Comparison of ENCODE assay signal across 1 cellular context in the genomic region with DNA sequence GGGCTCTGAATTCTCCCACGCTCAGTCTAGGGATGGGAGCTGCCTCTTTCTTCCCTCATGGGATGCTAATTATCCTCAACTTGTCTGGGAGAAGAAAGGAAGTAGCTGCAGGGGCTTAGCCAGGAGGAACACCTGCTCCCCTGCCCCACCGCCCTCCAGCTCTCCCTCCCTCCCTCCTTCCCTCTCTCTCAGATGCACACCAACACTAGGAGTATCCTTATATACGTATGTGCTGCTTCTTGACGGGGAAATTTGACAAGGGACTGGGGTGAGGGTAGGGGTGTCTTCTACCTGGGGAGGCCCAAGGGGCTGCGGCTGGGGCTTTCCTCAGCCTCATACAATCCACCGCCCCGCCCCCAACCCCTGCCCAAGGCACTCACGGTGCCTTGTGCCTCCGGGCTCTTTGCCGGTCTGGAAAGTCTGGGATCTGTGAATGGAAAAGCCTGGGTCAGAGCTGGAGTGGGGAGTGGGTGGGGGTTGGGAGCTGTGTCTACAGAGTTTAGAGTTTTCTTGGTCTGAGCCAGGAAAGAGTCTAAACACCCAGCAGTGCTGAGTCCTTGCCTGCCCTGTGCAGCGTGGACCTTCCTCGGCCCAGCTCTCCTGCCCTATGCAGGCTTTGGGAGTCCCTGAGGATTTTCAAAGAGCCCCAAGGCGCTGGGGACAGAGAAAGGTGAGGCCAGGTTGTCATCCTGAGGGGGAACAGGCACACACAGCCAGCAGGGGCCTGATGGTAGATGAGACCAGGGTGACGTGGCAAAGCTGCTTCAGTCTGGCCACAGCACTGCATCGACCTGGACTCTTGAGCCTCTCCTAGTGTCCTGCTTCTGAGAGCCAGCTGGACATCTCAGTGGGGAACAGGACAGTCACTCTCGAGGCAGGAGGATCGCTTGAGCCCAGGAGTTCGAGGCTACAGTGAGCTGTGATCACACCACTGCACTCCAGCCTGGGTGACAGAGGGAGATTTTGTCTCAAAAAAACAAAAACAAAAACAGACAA.
A peak's percentile ranks its signal among the peaks of the same experiment; 100 is the strongest.
TF ChIP-seq lines count a peak whose summit lies in the region.

No MANE protein-coding gene starts in this region.

TF ChIP-seq in HepG2, 621 proteins besides CTCF, POLR2A, EP300 and RAD21 (continued from another document and continues in another):
- TF ChIP-seq U2AF2 (IDR thresholded peaks at IDR 0.05; ENCODE audit: low read depth, low read length) (no peak), ZNF484 (CRISPR knock-in tag; IDR thresholded peaks at IDR 0.05; ENCODE audit: borderline replicate concordance, low read depth) (no peak), ZNF460 (CRISPR knock-in tag; IDR thresholded peaks at IDR 0.05; ENCODE audit: borderline replicate concordance) (no peak), ZBTB21 (CRISPR knock-in tag; IDR thresholded peaks at IDR 0.05) (no peak), MTF2 (CRISPR knock-in tag; IDR thresholded peaks at IDR 0.05; ENCODE audit: borderline replicate concordance) (no peak), RXRA (CRISPR knock-in tag; IDR thresholded peaks at IDR 0.05) (0 out of 2 replicates have a peak, but pooled peaks have one; percentile 28), ZNF563 (CRISPR knock-in tag; IDR thresholded peaks at IDR 0.05) (peak; percentile 56; the same call in 1 of the 2 replicates), ZZZ3 (CRISPR knock-in tag; IDR thresholded peaks at IDR 0.05; ENCODE audit: borderline replicate concordance) (no peak), ZBTB38 (CRISPR knock-in tag; IDR thresholded peaks at IDR 0.05) (peak; percentile 64; the same call in 1 of the 2 replicates), MATR3 (CRISPR knock-in tag; IDR thresholded peaks at IDR 0.05) (0 out of 2 replicates have a peak, but pooled peaks have one; percentile 7), SRF (IDR thresholded peaks at IDR 0.05; ENCODE audit: low read depth, low read length) (no peak), MXI1 (IDR thresholded peaks at IDR 0.05; ENCODE audit: borderline replicate concordance, low read depth, low read length) (0 out of 3 replicates have a peak, but pooled peaks have one; percentile 23), ZFX (CRISPR knock-in tag; IDR thresholded peaks at IDR 0.05; ENCODE audit: low read depth) (peak; percentile 82), MBNL3 (CRISPR knock-in tag; conservative IDR thresholded peaks at IDR 0.05) (no peak), PRPF4 (IDR thresholded peaks at IDR 0.05; ENCODE audit: low read depth, low read length, poor library complexity, severe bottlenecking) (no peak), HNRNPUL1 (IDR thresholded peaks at IDR 0.05; ENCODE audit: low read depth, low read length) (no peak), NFIC (IDR thresholded peaks at IDR 0.05; ENCODE audit: low read length) (no peak), NFRKB (IDR thresholded peaks at IDR 0.05) (no peak), HINFP (CRISPR knock-in tag; IDR thresholded peaks at IDR 0.05; ENCODE audit: low read depth) (no peak), ZNF282 (IDR thresholded peaks at IDR 0.05; ENCODE audit: partially characterized antibody) (no peak), MYC (CRISPR knock-in tag; IDR thresholded peaks at IDR 0.05; ENCODE audit: borderline replicate concordance) (peak; percentile 28; the same call in 1 of the 2 replicates), NRL (CRISPR knock-in tag; IDR thresholded peaks at IDR 0.05; ENCODE audit: borderline replicate concordance) (peak; percentile 56), ZSCAN25 (CRISPR knock-in tag; IDR thresholded peaks at IDR 0.05) (peak; percentile 42; the same call in 1 of the 2 replicates), ETV6 (CRISPR knock-in tag; conservative IDR thresholded peaks at IDR 0.05) (peak; percentile 69; the same call in 1 of the 2 replicates), HOXA3 (CRISPR knock-in tag; IDR thresholded peaks at IDR 0.05) (peak; percentile 48; the same call in 1 of the 2 replicates), UBTF (CRISPR knock-in tag; IDR thresholded peaks at IDR 0.05) (peak; percentile 54), TRIM24 (CRISPR knock-in tag; IDR thresholded peaks at IDR 0.05) (no peak), ZBTB8A (CRISPR knock-in tag; IDR thresholded peaks at IDR 0.05; ENCODE audit: borderline replicate concordance, low read depth) (no peak), ELF3 (CRISPR knock-in tag; IDR thresholded peaks at IDR 0.05) (peak; percentile 50; the same call in 1 of the 2 replicates), ZNF3 (CRISPR knock-in tag; IDR thresholded peaks at IDR 0.05) (no peak), XBP1 (CRISPR knock-in tag; IDR thresholded peaks at IDR 0.05) (peak; percentile 97), ZNF709 (CRISPR knock-in tag; IDR thresholded peaks at IDR 0.05) (no peak), SPEN (CRISPR knock-in tag; IDR thresholded peaks at IDR 0.05; ENCODE audit: low read depth) (peak; percentile 12; the same call in 1 of the 2 replicates), AKNA (CRISPR knock-in tag; IDR thresholded peaks at IDR 0.05; ENCODE audit: borderline replicate concordance) (no peak), POLR2G (IDR thresholded peaks at IDR 0.05; ENCODE audit: low read depth, low read length) (peak; percentile 42; the same call in 1 of the 2 replicates), ZNF792 (CRISPR knock-in tag; IDR thresholded peaks at IDR 0.05) (peak; percentile 49; the same call in 1 of the 2 replicates), ZFP36 (IDR thresholded peaks at IDR 0.05; ENCODE audit: borderline replicate concordance, low read depth, low read length, partially characterized antibody) (no peak), KMT2B (CRISPR knock-in tag; IDR thresholded peaks at IDR 0.05) (no peak)
- TF ChIP-seq, protein P1, sequence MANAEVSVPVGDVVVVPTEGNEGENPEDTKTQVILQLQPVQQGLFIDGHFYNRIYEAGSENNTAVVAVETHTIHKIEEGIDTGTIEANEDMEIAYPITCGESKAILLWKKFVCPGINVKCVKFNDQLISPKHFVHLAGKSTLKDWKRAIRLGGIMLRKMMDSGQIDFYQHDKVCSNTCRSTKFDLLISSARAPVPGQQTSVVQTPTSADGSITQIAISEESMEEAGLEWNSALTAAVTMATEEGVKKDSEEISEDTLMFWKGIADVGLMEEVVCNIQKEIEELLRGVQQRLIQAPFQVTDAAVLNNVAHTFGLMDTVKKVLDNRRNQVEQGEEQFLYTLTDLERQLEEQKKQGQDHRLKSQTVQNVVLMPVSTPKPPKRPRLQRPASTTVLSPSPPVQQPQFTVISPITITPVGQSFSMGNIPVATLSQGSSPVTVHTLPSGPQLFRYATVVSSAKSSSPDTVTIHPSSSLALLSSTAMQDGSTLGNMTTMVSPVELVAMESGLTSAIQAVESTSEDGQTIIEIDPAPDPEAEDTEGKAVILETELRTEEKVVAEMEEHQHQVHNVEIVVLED (CRISPR knock-in tag; IDR thresholded peaks at IDR 0.05; ENCODE audit: borderline replicate concordance), result peak; percentile 14
- TF ChIP-seq, protein P2, sequence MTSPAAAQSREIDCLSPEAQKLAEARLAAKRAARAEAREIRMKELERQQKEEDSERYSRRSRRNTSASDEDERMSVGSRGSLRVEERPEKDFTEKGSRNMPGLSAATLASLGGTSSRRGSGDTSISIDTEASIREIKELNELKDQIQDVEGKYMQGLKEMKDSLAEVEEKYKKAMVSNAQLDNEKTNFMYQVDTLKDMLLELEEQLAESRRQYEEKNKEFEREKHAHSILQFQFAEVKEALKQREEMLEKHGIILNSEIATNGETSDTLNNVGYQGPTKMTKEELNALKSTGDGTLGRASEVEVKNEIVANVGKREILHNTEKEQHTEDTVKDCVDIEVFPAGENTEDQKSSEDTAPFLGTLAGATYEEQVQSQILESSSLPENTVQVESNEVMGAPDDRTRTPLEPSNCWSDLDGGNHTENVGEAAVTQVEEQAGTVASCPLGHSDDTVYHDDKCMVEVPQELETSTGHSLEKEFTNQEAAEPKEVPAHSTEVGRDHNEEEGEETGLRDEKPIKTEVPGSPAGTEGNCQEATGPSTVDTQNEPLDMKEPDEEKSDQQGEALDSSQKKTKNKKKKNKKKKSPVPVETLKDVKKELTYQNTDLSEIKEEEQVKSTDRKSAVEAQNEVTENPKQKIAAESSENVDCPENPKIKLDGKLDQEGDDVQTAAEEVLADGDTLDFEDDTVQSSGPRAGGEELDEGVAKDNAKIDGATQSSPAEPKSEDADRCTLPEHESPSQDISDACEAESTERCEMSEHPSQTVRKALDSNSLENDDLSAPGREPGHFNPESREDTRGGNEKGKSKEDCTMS (CRISPR knock-in tag; conservative IDR thresholded peaks at IDR 0.05), result no peak
- TF ChIP-seq, protein P3, sequence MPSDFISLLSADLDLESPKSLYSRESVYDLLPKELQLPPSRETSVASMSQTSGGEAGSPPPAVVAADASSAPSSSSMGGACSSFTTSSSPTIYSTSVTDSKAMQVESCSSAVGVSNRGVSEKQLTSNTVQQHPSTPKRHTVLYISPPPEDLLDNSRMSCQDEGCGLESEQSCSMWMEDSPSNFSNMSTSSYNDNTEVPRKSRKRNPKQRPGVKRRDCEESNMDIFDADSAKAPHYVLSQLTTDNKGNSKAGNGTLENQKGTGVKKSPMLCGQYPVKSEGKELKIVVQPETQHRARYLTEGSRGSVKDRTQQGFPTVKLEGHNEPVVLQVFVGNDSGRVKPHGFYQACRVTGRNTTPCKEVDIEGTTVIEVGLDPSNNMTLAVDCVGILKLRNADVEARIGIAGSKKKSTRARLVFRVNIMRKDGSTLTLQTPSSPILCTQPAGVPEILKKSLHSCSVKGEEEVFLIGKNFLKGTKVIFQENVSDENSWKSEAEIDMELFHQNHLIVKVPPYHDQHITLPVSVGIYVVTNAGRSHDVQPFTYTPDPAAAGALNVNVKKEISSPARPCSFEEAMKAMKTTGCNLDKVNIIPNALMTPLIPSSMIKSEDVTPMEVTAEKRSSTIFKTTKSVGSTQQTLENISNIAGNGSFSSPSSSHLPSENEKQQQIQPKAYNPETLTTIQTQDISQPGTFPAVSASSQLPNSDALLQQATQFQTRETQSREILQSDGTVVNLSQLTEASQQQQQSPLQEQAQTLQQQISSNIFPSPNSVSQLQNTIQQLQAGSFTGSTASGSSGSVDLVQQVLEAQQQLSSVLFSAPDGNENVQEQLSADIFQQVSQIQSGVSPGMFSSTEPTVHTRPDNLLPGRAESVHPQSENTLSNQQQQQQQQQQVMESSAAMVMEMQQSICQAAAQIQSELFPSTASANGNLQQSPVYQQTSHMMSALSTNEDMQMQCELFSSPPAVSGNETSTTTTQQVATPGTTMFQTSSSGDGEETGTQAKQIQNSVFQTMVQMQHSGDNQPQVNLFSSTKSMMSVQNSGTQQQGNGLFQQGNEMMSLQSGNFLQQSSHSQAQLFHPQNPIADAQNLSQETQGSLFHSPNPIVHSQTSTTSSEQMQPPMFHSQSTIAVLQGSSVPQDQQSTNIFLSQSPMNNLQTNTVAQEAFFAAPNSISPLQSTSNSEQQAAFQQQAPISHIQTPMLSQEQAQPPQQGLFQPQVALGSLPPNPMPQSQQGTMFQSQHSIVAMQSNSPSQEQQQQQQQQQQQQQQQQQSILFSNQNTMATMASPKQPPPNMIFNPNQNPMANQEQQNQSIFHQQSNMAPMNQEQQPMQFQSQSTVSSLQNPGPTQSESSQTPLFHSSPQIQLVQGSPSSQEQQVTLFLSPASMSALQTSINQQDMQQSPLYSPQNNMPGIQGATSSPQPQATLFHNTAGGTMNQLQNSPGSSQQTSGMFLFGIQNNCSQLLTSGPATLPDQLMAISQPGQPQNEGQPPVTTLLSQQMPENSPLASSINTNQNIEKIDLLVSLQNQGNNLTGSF (CRISPR knock-in tag; IDR thresholded peaks at IDR 0.05), result no peak
